ENCODE assay signal across 1 cellular context in the genomic region with DNA sequence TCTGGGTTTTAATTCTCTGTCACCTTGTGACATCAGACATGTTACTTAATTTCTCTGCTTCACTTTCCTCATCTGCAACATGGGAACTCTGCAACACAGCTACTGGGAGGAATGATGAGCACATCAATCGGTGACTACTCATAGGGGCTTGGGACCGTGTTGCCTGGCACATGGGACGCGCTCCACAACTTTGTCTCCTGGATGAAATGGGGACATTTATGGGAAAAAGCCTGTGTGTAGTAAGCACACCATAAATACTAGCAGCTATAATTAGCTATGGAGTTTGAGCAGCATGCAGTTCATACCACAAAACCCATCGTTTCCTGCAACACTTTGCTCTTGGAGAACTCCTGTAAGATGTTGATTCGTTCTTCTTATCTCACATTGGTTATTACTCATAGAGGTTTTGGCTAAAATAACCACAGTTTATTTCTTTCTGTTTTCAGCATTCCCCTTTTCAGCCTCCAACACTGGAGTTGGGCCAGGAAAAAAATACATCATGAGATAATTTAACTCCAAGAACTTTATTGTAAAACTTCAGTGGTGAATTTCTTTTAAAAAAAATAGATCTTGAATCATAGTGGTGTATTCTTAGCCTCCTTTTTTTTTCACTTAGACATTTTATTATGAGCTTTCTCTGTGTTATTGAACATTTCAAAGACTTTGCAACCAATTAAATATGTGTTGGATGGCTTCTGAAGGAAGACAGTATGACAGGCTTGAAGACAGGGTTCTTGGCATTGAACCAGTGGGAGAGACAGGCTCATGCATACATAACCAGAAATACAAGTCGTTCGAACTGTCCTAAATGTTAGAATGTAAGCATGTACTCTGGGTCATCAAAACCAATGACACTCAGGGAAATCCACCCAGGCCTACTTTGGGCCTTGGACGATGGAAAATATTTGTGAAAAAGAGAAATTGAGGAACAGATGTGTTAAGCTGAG.
TF ChIP-seq lines count a peak whose summit lies in the region.

No MANE protein-coding gene starts in this region.

TF ChIP-seq in WTC11, 78 proteins besides CTCF, POLR2A, EP300 and RAD21 (continued from another document):
- TF ChIP-seq, protein P1, sequence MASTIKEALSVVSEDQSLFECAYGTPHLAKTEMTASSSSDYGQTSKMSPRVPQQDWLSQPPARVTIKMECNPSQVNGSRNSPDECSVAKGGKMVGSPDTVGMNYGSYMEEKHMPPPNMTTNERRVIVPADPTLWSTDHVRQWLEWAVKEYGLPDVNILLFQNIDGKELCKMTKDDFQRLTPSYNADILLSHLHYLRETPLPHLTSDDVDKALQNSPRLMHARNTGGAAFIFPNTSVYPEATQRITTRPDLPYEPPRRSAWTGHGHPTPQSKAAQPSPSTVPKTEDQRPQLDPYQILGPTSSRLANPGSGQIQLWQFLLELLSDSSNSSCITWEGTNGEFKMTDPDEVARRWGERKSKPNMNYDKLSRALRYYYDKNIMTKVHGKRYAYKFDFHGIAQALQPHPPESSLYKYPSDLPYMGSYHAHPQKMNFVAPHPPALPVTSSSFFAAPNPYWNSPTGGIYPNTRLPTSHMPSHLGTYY (CRISPR knock-in tag; IDR thresholded peaks at IDR 0.05) = no peak
- no peak for TF ChIP-seq ESRRA (CRISPR knock-in tag; IDR thresholded peaks at IDR 0.05; ENCODE audit: borderline replicate concordance)
- TF ChIP-seq, protein P2, sequence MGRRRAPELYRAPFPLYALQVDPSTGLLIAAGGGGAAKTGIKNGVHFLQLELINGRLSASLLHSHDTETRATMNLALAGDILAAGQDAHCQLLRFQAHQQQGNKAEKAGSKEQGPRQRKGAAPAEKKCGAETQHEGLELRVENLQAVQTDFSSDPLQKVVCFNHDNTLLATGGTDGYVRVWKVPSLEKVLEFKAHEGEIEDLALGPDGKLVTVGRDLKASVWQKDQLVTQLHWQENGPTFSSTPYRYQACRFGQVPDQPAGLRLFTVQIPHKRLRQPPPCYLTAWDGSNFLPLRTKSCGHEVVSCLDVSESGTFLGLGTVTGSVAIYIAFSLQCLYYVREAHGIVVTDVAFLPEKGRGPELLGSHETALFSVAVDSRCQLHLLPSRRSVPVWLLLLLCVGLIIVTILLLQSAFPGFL (CRISPR knock-in tag; IDR thresholded peaks at IDR 0.05; ENCODE audit: borderline replicate concordance) = no peak
